Comparison of ENCODE assay signal across 2 cellular contexts in the genomic region with DNA sequence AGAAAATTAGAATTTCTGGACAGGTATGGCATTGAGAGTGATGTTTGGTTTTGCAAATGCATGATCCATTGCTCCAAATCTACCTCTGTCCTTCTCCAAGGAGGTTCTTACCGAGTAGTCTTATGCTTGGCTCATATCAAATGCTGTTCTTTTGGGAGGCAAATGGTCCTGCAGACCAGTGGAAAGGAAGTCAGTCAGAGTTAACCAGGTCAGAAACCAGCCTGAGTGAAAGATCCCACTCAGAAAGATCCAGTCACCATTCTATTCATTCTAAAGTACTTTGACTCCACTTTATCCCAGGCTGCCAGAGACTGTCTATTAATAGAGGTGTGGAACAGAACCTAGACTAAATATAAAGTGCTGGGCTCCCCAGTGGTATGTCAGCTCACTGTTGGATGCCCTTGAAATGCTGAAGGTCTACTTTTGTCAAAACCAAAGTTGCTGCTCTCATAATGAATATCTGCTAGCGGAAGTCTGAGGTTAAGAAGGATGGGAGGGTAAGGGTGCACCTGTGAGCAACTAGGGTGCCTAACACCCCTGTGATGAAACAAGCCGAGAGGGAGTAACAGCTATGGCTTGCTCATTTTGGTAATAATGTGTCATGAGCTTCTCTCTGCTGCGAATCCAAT.
TF ChIP-seq lines count a peak whose summit lies in the region.

No MANE protein-coding gene starts in this region.

TF ChIP-seq in H1, 55 proteins besides CTCF, POLR2A, EP300 and RAD21:
- TF ChIP-seq HDAC2 (IDR thresholded peaks at IDR 0.05; ENCODE audit: borderline replicate concordance in 1 of 2, low read depth in 2 of 2, low read length in 2 of 2) (no peak), SP1 (IDR thresholded peaks at IDR 0.05; ENCODE audit: low read depth, low read length) (no peak), SIX5 (IDR thresholded peaks at IDR 0.05; ENCODE audit: low read depth, low read length) (no peak), PHF8 (conservative IDR thresholded peaks at IDR 0.05; ENCODE audit: low read depth, low read length) (no peak), NRF1 (IDR thresholded peaks at IDR 0.05; ENCODE audit: low read depth, low read length) (no peak), ZNF274 (IDR thresholded peaks at IDR 0.05; ENCODE audit: borderline replicate concordance, extremely low read depth, low read length) (no peak), POLR2AphosphoS5 (IDR thresholded peaks at IDR 0.05; ENCODE audit: low read depth, low read length) (no peak), YY1 (IDR thresholded peaks at IDR 0.05; ENCODE audit: low read depth, low read length) (no peak), TBP (IDR thresholded peaks at IDR 0.05; ENCODE audit: low read depth, low read length) (no peak), JUN (IDR thresholded peaks at IDR 0.05; ENCODE audit: low read depth, low read length) (no peak), TCF12 (IDR thresholded peaks at IDR 0.05; ENCODE audit: low read depth, low read length) (no peak), SIRT6 (IDR thresholded peaks at IDR 0.05; ENCODE audit: low read length) (no peak), FOSL1 (IDR thresholded peaks at IDR 0.05; ENCODE audit: insufficient read depth, low read depth, low read length) (no peak), SP2 (IDR thresholded peaks at IDR 0.05; ENCODE audit: low read length) (no peak), RNF2 (IDR thresholded peaks at IDR 0.05; ENCODE audit: borderline replicate concordance, low read depth, low read length, missing control alignments, poor library complexity, severe bottlenecking) (no peak), EZH2 (IDR thresholded peaks at IDR 0.05; ENCODE audit: low read depth, low read length, severe bottlenecking) (no peak), BRCA1 (IDR thresholded peaks at IDR 0.05; ENCODE audit: low read depth, low read length) (no peak), CREB1 (IDR thresholded peaks at IDR 0.05) (no peak), RXRA (IDR thresholded peaks at IDR 0.05; ENCODE audit: insufficient read depth, low read depth, low read length) (no peak)
- TF ChIP-seq, protein P1, sequence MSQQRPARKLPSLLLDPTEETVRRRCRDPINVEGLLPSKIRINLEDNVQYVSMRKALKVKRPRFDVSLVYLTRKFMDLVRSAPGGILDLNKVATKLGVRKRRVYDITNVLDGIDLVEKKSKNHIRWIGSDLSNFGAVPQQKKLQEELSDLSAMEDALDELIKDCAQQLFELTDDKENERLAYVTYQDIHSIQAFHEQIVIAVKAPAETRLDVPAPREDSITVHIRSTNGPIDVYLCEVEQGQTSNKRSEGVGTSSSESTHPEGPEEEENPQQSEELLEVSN (IDR thresholded peaks at IDR 0.05) = no peak

TF ChIP-seq in GM23338, 12 proteins besides CTCF, POLR2A, EP300 and RAD21:
- TF ChIP-seq NANOG (IDR thresholded peaks at IDR 0.05; ENCODE audit: borderline replicate concordance) (no peak), ZNF331 (CRISPR knock-in tag; IDR thresholded peaks at IDR 0.05; ENCODE audit: low read depth) (no peak), ZNF114 (CRISPR knock-in tag; IDR thresholded peaks at IDR 0.05) (no peak), CREB1 (CRISPR knock-in tag; IDR thresholded peaks at IDR 0.05; ENCODE audit: low read depth) (no peak), POLR2AphosphoS5 (IDR thresholded peaks at IDR 0.05; ENCODE audit: low read depth) (no peak), EZH2phosphoT487 (IDR thresholded peaks at IDR 0.05; ENCODE audit: unreplicated experiment) (no peak), JUNB (IDR thresholded peaks at IDR 0.05; ENCODE audit: unreplicated experiment) (no peak), EZH2 (IDR thresholded peaks at IDR 0.05; ENCODE audit: low read depth, unreplicated experiment) (no peak), STAT1 (IDR thresholded peaks at IDR 0.05; ENCODE audit: unreplicated experiment) (no peak)
- TF ChIP-seq, protein P2, sequence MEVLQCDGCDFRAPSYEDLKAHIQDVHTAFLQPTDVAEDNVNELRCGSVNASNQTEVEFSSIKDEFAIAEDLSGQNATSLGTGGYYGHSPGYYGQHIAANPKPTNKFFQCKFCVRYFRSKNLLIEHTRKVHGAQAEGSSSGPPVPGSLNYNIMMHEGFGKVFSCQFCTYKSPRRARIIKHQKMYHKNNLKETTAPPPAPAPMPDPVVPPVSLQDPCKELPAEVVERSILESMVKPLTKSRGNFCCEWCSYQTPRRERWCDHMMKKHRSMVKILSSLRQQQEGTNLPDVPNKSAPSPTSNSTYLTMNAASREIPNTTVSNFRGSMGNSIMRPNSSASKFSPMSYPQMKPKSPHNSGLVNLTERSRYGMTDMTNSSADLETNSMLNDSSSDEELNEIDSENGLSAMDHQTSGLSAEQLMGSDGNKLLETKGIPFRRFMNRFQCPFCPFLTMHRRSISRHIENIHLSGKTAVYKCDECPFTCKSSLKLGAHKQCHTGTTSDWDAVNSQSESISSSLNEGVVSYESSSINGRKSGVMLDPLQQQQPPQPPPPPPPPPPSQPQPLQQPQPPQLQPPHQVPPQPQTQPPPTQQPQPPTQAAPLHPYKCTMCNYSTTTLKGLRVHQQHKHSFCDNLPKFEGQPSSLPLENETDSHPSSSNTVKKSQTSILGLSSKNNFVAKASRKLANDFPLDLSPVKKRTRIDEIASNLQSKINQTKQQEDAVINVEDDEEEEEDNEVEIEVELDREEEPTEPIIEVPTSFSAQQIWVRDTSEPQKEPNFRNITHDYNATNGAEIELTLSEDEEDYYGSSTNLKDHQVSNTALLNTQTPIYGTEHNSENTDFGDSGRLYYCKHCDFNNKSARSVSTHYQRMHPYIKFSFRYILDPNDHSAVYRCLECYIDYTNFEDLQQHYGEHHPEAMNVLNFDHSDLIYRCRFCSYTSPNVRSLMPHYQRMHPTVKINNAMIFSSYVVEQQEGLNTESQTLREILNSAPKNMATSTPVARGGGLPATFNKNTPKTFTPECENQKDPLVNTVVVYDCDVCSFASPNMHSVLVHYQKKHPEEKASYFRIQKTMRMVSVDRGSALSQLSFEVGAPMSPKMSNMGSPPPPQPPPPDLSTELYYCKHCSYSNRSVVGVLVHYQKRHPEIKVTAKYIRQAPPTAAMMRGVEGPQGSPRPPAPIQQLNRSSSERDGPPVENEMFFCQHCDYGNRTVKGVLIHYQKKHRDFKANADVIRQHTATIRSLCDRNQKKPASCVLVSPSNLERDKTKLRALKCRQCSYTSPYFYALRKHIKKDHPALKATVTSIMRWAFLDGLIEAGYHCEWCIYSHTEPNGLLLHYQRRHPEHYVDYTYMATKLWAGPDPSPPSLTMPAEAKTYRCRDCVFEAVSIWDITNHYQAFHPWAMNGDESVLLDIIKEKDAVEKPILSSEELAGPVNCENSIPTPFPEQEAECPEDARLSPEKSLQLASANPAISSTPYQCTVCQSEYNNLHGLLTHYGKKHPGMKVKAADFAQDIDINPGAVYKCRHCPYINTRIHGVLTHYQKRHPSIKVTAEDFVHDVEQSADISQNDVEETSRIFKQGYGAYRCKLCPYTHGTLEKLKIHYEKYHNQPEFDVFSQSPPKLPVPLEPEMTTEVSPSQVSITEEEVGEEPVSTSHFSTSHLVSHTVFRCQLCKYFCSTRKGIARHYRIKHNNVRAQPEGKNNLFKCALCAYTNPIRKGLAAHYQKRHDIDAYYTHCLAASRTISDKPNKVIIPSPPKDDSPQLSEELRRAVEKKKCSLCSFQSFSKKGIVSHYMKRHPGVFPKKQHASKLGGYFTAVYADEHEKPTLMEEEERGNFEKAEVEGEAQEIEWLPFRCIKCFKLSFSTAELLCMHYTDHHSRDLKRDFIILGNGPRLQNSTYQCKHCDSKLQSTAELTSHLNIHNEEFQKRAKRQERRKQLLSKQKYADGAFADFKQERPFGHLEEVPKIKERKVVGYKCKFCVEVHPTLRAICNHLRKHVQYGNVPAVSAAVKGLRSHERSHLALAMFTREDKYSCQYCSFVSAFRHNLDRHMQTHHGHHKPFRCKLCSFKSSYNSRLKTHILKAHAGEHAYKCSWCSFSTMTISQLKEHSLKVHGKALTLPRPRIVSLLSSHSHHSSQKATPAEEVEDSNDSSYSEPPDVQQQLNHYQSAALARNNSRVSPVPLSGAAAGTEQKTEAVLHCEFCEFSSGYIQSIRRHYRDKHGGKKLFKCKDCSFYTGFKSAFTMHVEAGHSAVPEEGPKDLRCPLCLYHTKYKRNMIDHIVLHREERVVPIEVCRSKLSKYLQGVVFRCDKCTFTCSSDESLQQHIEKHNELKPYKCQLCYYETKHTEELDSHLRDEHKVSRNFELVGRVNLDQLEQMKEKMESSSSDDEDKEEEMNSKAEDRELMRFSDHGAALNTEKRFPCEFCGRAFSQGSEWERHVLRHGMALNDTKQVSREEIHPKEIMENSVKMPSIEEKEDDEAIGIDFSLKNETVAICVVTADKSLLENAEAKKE (CRISPR knock-in tag; IDR thresholded peaks at IDR 0.05) = no peak
- TF ChIP-seq, protein P3, sequence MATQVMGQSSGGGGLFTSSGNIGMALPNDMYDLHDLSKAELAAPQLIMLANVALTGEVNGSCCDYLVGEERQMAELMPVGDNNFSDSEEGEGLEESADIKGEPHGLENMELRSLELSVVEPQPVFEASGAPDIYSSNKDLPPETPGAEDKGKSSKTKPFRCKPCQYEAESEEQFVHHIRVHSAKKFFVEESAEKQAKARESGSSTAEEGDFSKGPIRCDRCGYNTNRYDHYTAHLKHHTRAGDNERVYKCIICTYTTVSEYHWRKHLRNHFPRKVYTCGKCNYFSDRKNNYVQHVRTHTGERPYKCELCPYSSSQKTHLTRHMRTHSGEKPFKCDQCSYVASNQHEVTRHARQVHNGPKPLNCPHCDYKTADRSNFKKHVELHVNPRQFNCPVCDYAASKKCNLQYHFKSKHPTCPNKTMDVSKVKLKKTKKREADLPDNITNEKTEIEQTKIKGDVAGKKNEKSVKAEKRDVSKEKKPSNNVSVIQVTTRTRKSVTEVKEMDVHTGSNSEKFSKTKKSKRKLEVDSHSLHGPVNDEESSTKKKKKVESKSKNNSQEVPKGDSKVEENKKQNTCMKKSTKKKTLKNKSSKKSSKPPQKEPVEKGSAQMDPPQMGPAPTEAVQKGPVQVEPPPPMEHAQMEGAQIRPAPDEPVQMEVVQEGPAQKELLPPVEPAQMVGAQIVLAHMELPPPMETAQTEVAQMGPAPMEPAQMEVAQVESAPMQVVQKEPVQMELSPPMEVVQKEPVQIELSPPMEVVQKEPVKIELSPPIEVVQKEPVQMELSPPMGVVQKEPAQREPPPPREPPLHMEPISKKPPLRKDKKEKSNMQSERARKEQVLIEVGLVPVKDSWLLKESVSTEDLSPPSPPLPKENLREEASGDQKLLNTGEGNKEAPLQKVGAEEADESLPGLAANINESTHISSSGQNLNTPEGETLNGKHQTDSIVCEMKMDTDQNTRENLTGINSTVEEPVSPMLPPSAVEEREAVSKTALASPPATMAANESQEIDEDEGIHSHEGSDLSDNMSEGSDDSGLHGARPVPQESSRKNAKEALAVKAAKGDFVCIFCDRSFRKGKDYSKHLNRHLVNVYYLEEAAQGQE (IDR thresholded peaks at IDR 0.05; ENCODE audit: unreplicated experiment) = no peak
- TF ChIP-seq, protein P4, sequence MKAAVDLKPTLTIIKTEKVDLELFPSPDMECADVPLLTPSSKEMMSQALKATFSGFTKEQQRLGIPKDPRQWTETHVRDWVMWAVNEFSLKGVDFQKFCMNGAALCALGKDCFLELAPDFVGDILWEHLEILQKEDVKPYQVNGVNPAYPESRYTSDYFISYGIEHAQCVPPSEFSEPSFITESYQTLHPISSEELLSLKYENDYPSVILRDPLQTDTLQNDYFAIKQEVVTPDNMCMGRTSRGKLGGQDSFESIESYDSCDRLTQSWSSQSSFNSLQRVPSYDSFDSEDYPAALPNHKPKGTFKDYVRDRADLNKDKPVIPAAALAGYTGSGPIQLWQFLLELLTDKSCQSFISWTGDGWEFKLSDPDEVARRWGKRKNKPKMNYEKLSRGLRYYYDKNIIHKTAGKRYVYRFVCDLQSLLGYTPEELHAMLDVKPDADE (IDR thresholded peaks at IDR 0.05) = no peak
